In genomic region chr7:77536413-77537135, GRCh38 we compare ENCODE assay signal across 8 cellular contexts. TPM values are rescaled to one million over a fixed set of nuclear protein-coding genes. Genes with fewer than 3 reads are reported as not detected.
A peak's percentile ranks its signal among the peaks of the same experiment; 100 is the strongest.
DNase-seq lines count a peak whose midpoint lies in the region; ATAC-seq and TF ChIP-seq lines count a peak whose summit lies in the region.

No MANE protein-coding gene starts in this region.

- intact Hi-C loops in Right ventricle myocardium inferior (cut with DNase I): loop anchor here (2.0 to 5.0 kb wide), 4 partner anchors 36 to 262 kb away; partner anchors contain the start of genes GSAP, PHTF2 and TMEM60
- intact Hi-C loops in ovary (cut with DNase I): no loop called here

- H3K36me3 Mint-ChIP-seq in activated naive CD8-positive, alpha-beta T cell treated with anti-CD3 and anti-CD28 coated beads for 36 hours: no peaks in the 10 kb centered on the region

- 0 to 1% (median 0%) methylated on average over 22 to 54 of the region's 58 CpGs for WGBS in ovary, 3 donors
- under 1% methylated on average over 58 of the region's 58 CpGs for WGBS in thymus

- peak overlapping the region; percentile 88 for H3K27ac Mint-ChIP-seq in activated naive CD8-positive, alpha-beta T cell treated with anti-CD3 and anti-CD28 coated beads for 36 hours

- no peaks in the 10 kb centered on the region for H3K9me3 Mint-ChIP-seq in activated naive CD8-positive, alpha-beta T cell treated with anti-CD3 and anti-CD28 coated beads for 36 hours

- H3K4me3 ChIP-seq in GM12875 (ENCODE audit: low read depth, low read length) (peak overlapping the region; percentile 88), ovary (peak overlapping the region; percentile 92), thymus (ENCODE audit: low read length) (peak overlapping the region; percentile 72)

- no peaks in the 10 kb centered on the region for H3K36me3 ChIP-seq in ovary
- H3K36me3 ChIP-seq in thymus (ENCODE audit: control insufficient read depth, insufficient read depth): no peaks in the 10 kb centered on the region

- H3K4me1 Mint-ChIP-seq in activated naive CD8-positive, alpha-beta T cell treated with anti-CD3 and anti-CD28 coated beads for 36 hours: peaks cover 8% of the 10 kb centered on the region

- H3K9me3 ChIP-seq in ovary: no peaks in the 10 kb centered on the region
- no peaks in the 10 kb centered on the region for H3K9me3 ChIP-seq in thymus (ENCODE audit: control insufficient read depth)

- peak; percentile 92 for ATAC-seq in HG02759 (IDR thresholded peaks at IDR 0.05; ENCODE audit: unreplicated experiment)
- peak; percentile 95 for ATAC-seq in Right ventricle myocardium inferior

- no peaks in the 10 kb centered on the region for H3K27me3 ChIP-seq in ovary
- H3K27me3 ChIP-seq in thymus (ENCODE audit: control insufficient read depth, insufficient read depth): no peaks in the 10 kb centered on the region

- no peaks in the 10 kb centered on the region for H3K27me3 Mint-ChIP-seq in activated naive CD8-positive, alpha-beta T cell treated with anti-CD3 and anti-CD28 coated beads for 36 hours

- peak overlapping the region; percentile 93 for H3K4me3 Mint-ChIP-seq in activated naive CD8-positive, alpha-beta T cell treated with anti-CD3 and anti-CD28 coated beads for 36 hours

- TF ChIP-seq CTCF in GM12875 (IDR thresholded peaks at IDR 0.05; ENCODE audit: borderline replicate concordance, insufficient read depth, low read depth, low read length) (no peak), ovary (IDR thresholded peaks at IDR 0.05) (no peak)

- TF ChIP-seq POLR2A in ovary (IDR thresholded peaks at IDR 0.05): peak; percentile 70

- DNase-seq in NCI-H1105 treated with DMSO at 0.1 percent for 48 hours (lab: John Stamatoyannopoulos, UW): peak; percentile 95
- peak; percentile 90 for DNase-seq in SKM-1 (lab: John Stamatoyannopoulos, UW; ENCODE audit: unreplicated experiment)
- peak; percentile 98 for DNase-seq in activated naive CD8-positive, alpha-beta T cell treated with anti-CD3 and anti-CD28 coated beads for 36 hours
- DNase-seq in Right ventricle myocardium inferior (ENCODE audit: missing footprints): peak; percentile 99
- DNase-seq in ovary: peak; percentile 97 to 98 (median 97)

- H3K4me1 ChIP-seq in ovary (ENCODE audit: insufficient read depth) (peaks cover 6% of the 10 kb centered on the region), thymus (ENCODE audit: control insufficient read depth, insufficient read depth, low read length) (peaks cover 4% of the 10 kb centered on the region)

- TF ChIP-seq EP300 in ovary (IDR thresholded peaks at IDR 0.05): no peak

- H3K27ac ChIP-seq in ovary (peak overlapping the region; percentile 88 to 94), thymus (ENCODE audit: low read depth) (peak overlapping the region; percentile 57)

RNA-seq across cellular contexts. Expression of gene PTPN12, which starts 0.5 kb away (rescaled TPM):
- 10 to 100 TPM in 1 of 2 experiments, 1 to 10 TPM in 1; 9.8 to 10.9 TPM for total RNA-seq in activated naive CD8-positive, alpha-beta T cell treated with anti-CD3 and anti-CD28 coated beads for 36 hours
- 45.6 TPM for total RNA-seq in Right ventricle myocardium inferior
- 10 to 100 TPM; 45.8 to 90.0 (median 66.5) TPM for total RNA-seq in ovary
- polyA plus RNA-seq in ovary: 10 to 100 TPM; 48.5 to 62.7 TPM
- polyA plus RNA-seq in thymus: 79.1 TPM

Comparison
In these comparisons a context has a peak if more than half of its experiments do, and no peak if none do; other contexts are left out.
1. Peak in every context shown above with its lines: DNase-seq, ATAC-seq, H3K4me3 ChIP-seq and H3K27ac ChIP-seq.